Comparison of ENCODE assay signal across 8 cellular contexts in genomic region chr1:213987876-213988638, GRCh38. TPM values are rescaled to one million over a fixed set of nuclear protein-coding genes. Genes with fewer than 3 reads are reported as not detected.
A peak's percentile ranks its signal among the peaks of the same experiment; 100 is the strongest.
DNase-seq lines count a peak whose midpoint lies in the region; ATAC-seq and TF ChIP-seq lines count a peak whose summit lies in the region.

A gene with protein sequence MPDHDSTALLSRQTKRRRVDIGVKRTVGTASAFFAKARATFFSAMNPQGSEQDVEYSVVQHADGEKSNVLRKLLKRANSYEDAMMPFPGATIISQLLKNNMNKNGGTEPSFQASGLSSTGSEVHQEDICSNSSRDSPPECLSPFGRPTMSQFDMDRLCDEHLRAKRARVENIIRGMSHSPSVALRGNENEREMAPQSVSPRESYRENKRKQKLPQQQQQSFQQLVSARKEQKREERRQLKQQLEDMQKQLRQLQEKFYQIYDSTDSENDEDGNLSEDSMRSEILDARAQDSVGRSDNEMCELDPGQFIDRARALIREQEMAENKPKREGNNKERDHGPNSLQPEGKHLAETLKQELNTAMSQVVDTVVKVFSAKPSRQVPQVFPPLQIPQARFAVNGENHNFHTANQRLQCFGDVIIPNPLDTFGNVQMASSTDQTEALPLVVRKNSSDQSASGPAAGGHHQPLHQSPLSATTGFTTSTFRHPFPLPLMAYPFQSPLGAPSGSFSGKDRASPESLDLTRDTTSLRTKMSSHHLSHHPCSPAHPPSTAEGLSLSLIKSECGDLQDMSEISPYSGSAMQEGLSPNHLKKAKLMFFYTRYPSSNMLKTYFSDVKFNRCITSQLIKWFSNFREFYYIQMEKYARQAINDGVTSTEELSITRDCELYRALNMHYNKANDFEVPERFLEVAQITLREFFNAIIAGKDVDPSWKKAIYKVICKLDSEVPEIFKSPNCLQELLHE (plus strand): TSS chr1:213987973. CDS start chr1:213996536, 8,563 bp downstream.

- H3K4me3 ChIP-seq in muscle layer of colon (ENCODE audit: low read depth in 1 of 2, low read length in 2 of 2): peak within 1 kb of the TSS; percentile 69 to 72
- H3K4me3 ChIP-seq in testis: peak within 1 kb of the TSS; percentile 55 to 71

- DNase-seq in C1 segment of cervical spinal cord (lab: John Stamatoyannopoulos, UW) (peak in 12 of 14 donors; percentile 58 to 91 (median 80)), NCI-H526 (lab: John Stamatoyannopoulos, UW) (peak; percentile 70 to 80), fibroblast of peridontal ligament (ENCODE audit: extremely low read depth) (peak; percentile 82), testis (peak; percentile 91)
- DNase-seq in activated T-helper 2 cell treated with anti-CD3 and anti-CD28 coated beads, Interferon-gamma antibody, Interleukin-2, Interleukin-4, amounts not matched to agents 10 μg/mL and 5 μg/mL and 100 μg/mL, durations not matched to agents 14 hours and 24 hours and 36 hours (ENCODE audit: low spot score): peak; percentile 48

- peaks cover 3% of the 10 kb centered on the region for H3K36me3 Mint-ChIP-seq in activated T-helper 2 cell treated with anti-CD3 and anti-CD28 coated beads, Interferon-gamma antibody, Interleukin-2, Interleukin-4, amounts not matched to agents 10 μg/mL and 5 μg/mL and 100 μg/mL, durations not matched to agents 14 hours and 24 hours and 36 hours (ENCODE audit: low read depth)

- peak in 1 of 3 experiments; percentile 14 for TF ChIP-seq CTCF in testis (IDR thresholded peaks at IDR 0.05)

- H3K36me3 ChIP-seq in muscle layer of colon (ENCODE audit: insufficient read depth, low read length) (no peaks in the 10 kb centered on the region), testis (ENCODE audit: low read depth, missing control alignments) (no peaks in the 10 kb centered on the region)

- intact Hi-C loops in activated T-helper 2 cell treated with anti-CD3 and anti-CD28 coated beads, Interferon-gamma antibody, Interleukin-2, Interleukin-4, amounts not matched to agents 10 μg/mL and 5 μg/mL and 100 μg/mL, durations not matched to agents 14 hours and 24 hours and 36 hours (cut with micrococcal nuclease): loop anchor here (5.0 kb wide), 1 partner anchor 339 kb away; no protein-coding TSS in a partner anchor
- intact Hi-C loops in testis (cut with DNase I; ENCODE audit: low total_unique reads): no loop called here

- peaks cover 25% of the 10 kb centered on the region for H3K4me1 Mint-ChIP-seq in activated T-helper 2 cell treated with anti-CD3 and anti-CD28 coated beads, Interferon-gamma antibody, Interleukin-2, Interleukin-4, amounts not matched to agents 10 μg/mL and 5 μg/mL and 100 μg/mL, durations not matched to agents 14 hours and 24 hours and 36 hours (ENCODE audit: low read depth)

- H3K9ac ChIP-seq in muscle layer of colon (ENCODE audit: low read length): peak within 1 kb of the TSS; percentile 53

- H3K27me3 Mint-ChIP-seq in activated T-helper 2 cell treated with anti-CD3 and anti-CD28 coated beads, Interferon-gamma antibody, Interleukin-2, Interleukin-4, amounts not matched to agents 10 μg/mL and 5 μg/mL and 100 μg/mL, durations not matched to agents 14 hours and 24 hours and 36 hours (ENCODE audit: low read depth): peaks cover 94% of the 10 kb centered on the region

- H3K27ac Mint-ChIP-seq in activated T-helper 2 cell treated with anti-CD3 and anti-CD28 coated beads, Interferon-gamma antibody, Interleukin-2, Interleukin-4, amounts not matched to agents 10 μg/mL and 5 μg/mL and 100 μg/mL, durations not matched to agents 14 hours and 24 hours and 36 hours: peak within 1 kb of the TSS; percentile 44

- H3K4me3 Mint-ChIP-seq in activated T-helper 2 cell treated with anti-CD3 and anti-CD28 coated beads, Interferon-gamma antibody, Interleukin-2, Interleukin-4, amounts not matched to agents 10 μg/mL and 5 μg/mL and 100 μg/mL, durations not matched to agents 14 hours and 24 hours and 36 hours (ENCODE audit: low read depth): peak within 1 kb of the TSS; percentile 89

- peaks cover 41 to 59% of the 10 kb centered on the region in 2 donors for H3K27me3 ChIP-seq in muscle layer of colon (ENCODE audit: control insufficient read depth in 1 of 2, insufficient read depth in 2 of 2, low read length in 2 of 2)
- H3K27me3 ChIP-seq in testis: no peaks in the 10 kb centered on the region

- peak within 1 kb of the TSS; percentile 70 for H3K27ac ChIP-seq in muscle layer of colon (ENCODE audit: low read depth, low read length)
- peak within 1 kb of the TSS; percentile 88 to 90 for H3K27ac ChIP-seq in testis

- WGBS in testis, 2 donors: 0 to 1% methylated on average over 34 of the region's 34 CpGs

- no peaks in the 10 kb centered on the region for H3K9me3 Mint-ChIP-seq in activated T-helper 2 cell treated with anti-CD3 and anti-CD28 coated beads, Interferon-gamma antibody, Interleukin-2, Interleukin-4, amounts not matched to agents 10 μg/mL and 5 μg/mL and 100 μg/mL, durations not matched to agents 14 hours and 24 hours and 36 hours

- ATAC-seq in GM19351 (IDR thresholded peaks at IDR 0.05; ENCODE audit: unreplicated experiment) (peak; percentile 68), HG03442 (IDR thresholded peaks at IDR 0.05; ENCODE audit: unreplicated experiment) (peak; percentile 81)

- H3K9me3 ChIP-seq in muscle layer of colon (ENCODE audit: low read length): no peaks in the 10 kb centered on the region
- no peaks in the 10 kb centered on the region for H3K9me3 ChIP-seq in testis

- TF ChIP-seq POLR2A in testis (IDR thresholded peaks at IDR 0.05): no peak

- H3K4me1 ChIP-seq in muscle layer of colon (ENCODE audit: insufficient read depth, low read length) (peaks cover 19% of the 10 kb centered on the region), testis (peaks cover 17% of the 10 kb centered on the region)

RNA-seq across cellular contexts. Expression of the gene that starts here (rescaled TPM):
- total RNA-seq in activated T-helper 2 cell treated with anti-CD3 and anti-CD28 coated beads, Interferon-gamma antibody, Interleukin-2, Interleukin-4, amounts not matched to agents 10 μg/mL and 5 μg/mL and 100 μg/mL, durations not matched to agents 14 hours and 24 hours and 36 hours: not detected in 2 replicates
- total RNA-seq in testis: 1 to 10 TPM; 4.2 to 6.5 TPM
- 19.1 TPM for polyA plus RNA-seq in testis (ENCODE audit: insufficient read depth, low read depth, low replicate concordance)

Comparison
In these comparisons a context has a peak if more than half of its experiments do, and no peak if none do; other contexts are left out.
1. Peak in every context shown above with its lines: DNase-seq, ATAC-seq, H3K4me3 ChIP-seq and H3K27ac ChIP-seq.
2. Peak in DNase-seq in activated T-helper 2 cell treated with anti-CD3 and anti-CD28 coated beads, Interferon-gamma antibody, Interleukin-2, Interleukin-4, amounts not matched to agents 10 μg/mL and 5 μg/mL and 100 μg/mL, durations not matched to agents 14 hours and 24 hours and 36 hours; RNA of the gene not detected or under 1 TPM.